ENCODE assay signal across 9 cellular contexts in the genomic region with DNA sequence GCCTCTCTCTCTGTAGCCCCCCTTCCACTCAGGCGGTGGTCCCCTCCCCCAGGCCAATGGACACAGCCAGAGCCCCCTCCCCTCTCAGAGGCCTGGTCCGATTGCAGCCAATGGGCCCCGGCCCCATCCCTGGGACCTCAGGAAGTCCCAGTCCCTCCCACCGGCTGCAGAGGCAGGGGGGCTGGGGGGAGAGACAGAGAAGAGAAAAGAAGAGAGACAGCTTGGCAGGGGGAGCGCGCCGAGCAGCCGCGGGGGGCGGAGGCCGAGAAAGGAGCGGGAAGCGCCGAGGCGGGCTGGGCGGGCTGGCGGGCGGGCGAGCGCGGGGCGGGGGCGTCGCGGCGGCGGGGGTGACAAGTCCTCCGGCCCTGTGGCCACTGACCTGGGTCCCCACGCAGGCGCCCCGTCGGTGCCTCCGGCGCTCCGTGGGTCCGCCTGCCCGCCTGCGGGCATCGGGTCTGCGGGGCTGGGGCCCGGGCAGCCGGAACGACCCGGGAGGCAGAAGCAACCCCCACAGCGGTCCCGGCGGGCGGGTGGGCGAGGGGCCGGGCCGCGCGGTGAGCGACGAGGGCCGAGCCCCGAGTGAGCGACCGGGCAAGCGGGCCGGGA. TPM values are rescaled to one million over a fixed set of nuclear protein-coding genes. Genes with fewer than 3 reads are reported as not detected.
DNase-seq lines count a peak whose midpoint lies in the region; ATAC-seq and TF ChIP-seq lines count a peak whose summit lies in the region.
"Had no signal": no experiment of that assay in that cellular context is flagged by ENCODE, and none has a peak within 500 bp of the region (broad histone marks: within the 10 kb centered on the region; RNA-seq: fewer than 3 reads in every experiment).

No MANE protein-coding gene starts in this region.

- no peaks in the 10 kb centered on the region for H3K36me3 Mint-ChIP-seq in activated CD4-positive, alpha-beta T cell treated with anti-CD3 and anti-CD28 coated beads for 36 hours (ENCODE audit: low read depth)
- H3K36me3 Mint-ChIP-seq in activated naive CD8-positive, alpha-beta T cell treated with anti-CD3 and anti-CD28 coated beads, Interleukin-2, amount 50 U/mL, for 24 hours (ENCODE audit: low read depth), result no peaks in the 10 kb centered on the region

- no peak overlapping the region for H3K9ac ChIP-seq in Karpas-422 (ENCODE audit: low read length)

- CTCF ChIA-PET in activated CD4-positive, alpha-beta T cell treated with anti-CD3 and anti-CD28 coated beads for 36 hours (lab: Charles Lee), result interaction anchor here (0.7 to 1.9 kb wide), 3 partner anchors 15 to 40 kb away, joined by 4 to 7 read pairs (median 4); no protein-coding TSS in a partner anchor

- no peaks in the 10 kb centered on the region for H3K79me2 ChIP-seq in Karpas-422 (ENCODE audit: low read length)

- H3K36me3 ChIP-seq in lower lobe of right lung, result no peaks in the 10 kb centered on the region
- H3K36me3 ChIP-seq in Karpas-422 (ENCODE audit: insufficient read depth, low read length), result no peaks in the 10 kb centered on the region
- H3K36me3 ChIP-seq: SJSA1 had no signal

- no peaks in the 10 kb centered on the region for H3K9me3 Mint-ChIP-seq in activated CD4-positive, alpha-beta T cell treated with anti-CD3 and anti-CD28 coated beads for 36 hours (ENCODE audit: low read depth)
- no peaks in the 10 kb centered on the region for H3K9me3 Mint-ChIP-seq in activated naive CD8-positive, alpha-beta T cell treated with anti-CD3 and anti-CD28 coated beads, Interleukin-2, amount 50 U/mL, for 24 hours
- no peaks in the 10 kb centered on the region for H3K9me3 Mint-ChIP-seq in stimulated activated naive CD8-positive, alpha-beta T cell treated with anti-CD3 and anti-CD28 coated beads, Interleukin-15, amount 100 ng/mL, for 72 hours

- no peak for DNase-seq in activated CD4-positive, alpha-beta T cell treated with anti-CD3 and anti-CD28 coated beads for 36 hours
- no peak for DNase-seq in activated CD4-positive, alpha-beta T cell treated with anti-CD3 and anti-CD28 coated beads, Interleukin-2, amount 50 U/mL, for 4 hours
- DNase-seq in activated naive CD8-positive, alpha-beta T cell treated with anti-CD3 and anti-CD28 coated beads, Interleukin-2, amount 50 U/mL, for 24 hours, result no peak
- DNase-seq in lower lobe of right lung (no peak), DMS114 treated with DMSO at 0.1 percent for 48 hours (lab: John Stamatoyannopoulos, UW; ENCODE audit: unreplicated experiment) (no peak), NCI-H1930 (lab: John Stamatoyannopoulos, UW) (no peak), Karpas-422 (no peak)
- no peak for DNase-seq in stimulated activated naive CD8-positive, alpha-beta T cell treated with anti-CD3 and anti-CD28 coated beads, Interleukin-15, amount 100 ng/mL, for 72 hours

- no peaks in the 10 kb centered on the region for H3K9me3 ChIP-seq in lower lobe of right lung
- no peaks in the 10 kb centered on the region for H3K9me3 ChIP-seq in Karpas-422 (ENCODE audit: low read length)
- H3K9me3 ChIP-seq: SJSA1 had no signal

- POLR2A ChIA-PET in activated CD4-positive, alpha-beta T cell treated with anti-CD3 and anti-CD28 coated beads for 36 hours (lab: Charles Lee), result interaction anchor here (0.6 kb wide), 1 partner anchor 60 kb away, joined by 3 read pairs; the partner anchor contains the start of gene SIGMAR1

- H3K27ac ChIP-seq in lower lobe of right lung (no peak overlapping the region), Karpas-422 (ENCODE audit: low read length) (no peak overlapping the region)
- H3K27ac ChIP-seq: SJSA1 had no signal

- H2AFZ ChIP-seq in Karpas-422 (ENCODE audit: low read length), result no peak overlapping the region

- peaks cover 49% of the 10 kb centered on the region for H3K27me3 Mint-ChIP-seq in activated CD4-positive, alpha-beta T cell treated with anti-CD3 and anti-CD28 coated beads for 36 hours
- peaks cover 61% of the 10 kb centered on the region for H3K27me3 Mint-ChIP-seq in activated naive CD8-positive, alpha-beta T cell treated with anti-CD3 and anti-CD28 coated beads, Interleukin-2, amount 50 U/mL, for 24 hours
- peaks cover 80% of the 10 kb centered on the region for H3K27me3 Mint-ChIP-seq in stimulated activated naive CD8-positive, alpha-beta T cell treated with anti-CD3 and anti-CD28 coated beads, Interleukin-15, amount 100 ng/mL, for 72 hours

- TF ChIP-seq CTCF in lower lobe of right lung (IDR thresholded peaks at IDR 0.05), result no peak

- H3K4me3 ChIP-seq in lower lobe of right lung (peak overlapping the region; percentile 34), Karpas-422 (ENCODE audit: low read length) (no peak overlapping the region)
- H3K4me3 ChIP-seq: SJSA1 had no signal

- H3K27me3 ChIP-seq in lower lobe of right lung (ENCODE audit: low read depth) (peaks cover 69% of the 10 kb centered on the region), Karpas-422 (ENCODE audit: low read length) (no peaks in the 10 kb centered on the region)

- no peak overlapping the region for H3K27ac Mint-ChIP-seq in activated CD4-positive, alpha-beta T cell treated with anti-CD3 and anti-CD28 coated beads for 36 hours
- H3K27ac Mint-ChIP-seq in activated naive CD8-positive, alpha-beta T cell treated with anti-CD3 and anti-CD28 coated beads, Interleukin-2, amount 50 U/mL, for 24 hours, result no peak overlapping the region
- H3K27ac Mint-ChIP-seq in stimulated activated naive CD8-positive, alpha-beta T cell treated with anti-CD3 and anti-CD28 coated beads, Interleukin-15, amount 100 ng/mL, for 72 hours, result peak overlapping the region in 1 of 2 donors; percentile 36

- peaks cover 9% of the 10 kb centered on the region for H3K4me1 Mint-ChIP-seq in activated CD4-positive, alpha-beta T cell treated with anti-CD3 and anti-CD28 coated beads for 36 hours
- H3K4me1 Mint-ChIP-seq in activated naive CD8-positive, alpha-beta T cell treated with anti-CD3 and anti-CD28 coated beads, Interleukin-2, amount 50 U/mL, for 24 hours, result peaks cover 7% of the 10 kb centered on the region
- peaks cover 14% of the 10 kb centered on the region for H3K4me1 Mint-ChIP-seq in stimulated activated naive CD8-positive, alpha-beta T cell treated with anti-CD3 and anti-CD28 coated beads, Interleukin-15, amount 100 ng/mL, for 72 hours

- H3K4me2 ChIP-seq in Karpas-422 (ENCODE audit: low read depth, low read length, poor library complexity, severe bottlenecking), result no peak overlapping the region

- H4K20me1 ChIP-seq in Karpas-422 (ENCODE audit: insufficient read depth, low read depth, low read length), result no peaks in the 10 kb centered on the region

- ATAC-seq in activated CD4-positive, alpha-beta T cell treated with anti-CD3 and anti-CD28 coated beads for 36 hours, result peak; percentile 12
- peak; percentile 16 for ATAC-seq in activated naive CD8-positive, alpha-beta T cell treated with anti-CD3 and anti-CD28 coated beads, Interleukin-2, amount 50 U/mL, for 24 hours
- no peak for ATAC-seq in lower lobe of right lung
- peak; percentile 15 for ATAC-seq in stimulated activated naive CD8-positive, alpha-beta T cell treated with anti-CD3 and anti-CD28 coated beads, Interleukin-15, amount 100 ng/mL, for 72 hours

- H3K9me2 ChIP-seq in Karpas-422 (replicated peaks; ENCODE audit: insufficient read depth, low read length), result no peaks in the 10 kb centered on the region

- H3K4me1 ChIP-seq in lower lobe of right lung (peaks cover 11% of the 10 kb centered on the region), Karpas-422 (ENCODE audit: low read length) (no peaks in the 10 kb centered on the region)
- H3K4me1 ChIP-seq: SJSA1 had no signal

- intact Hi-C loops in activated CD4-positive, alpha-beta T cell treated with anti-CD3 and anti-CD28 coated beads for 36 hours (cut with DNase I, micrococcal nuclease), result no loop called here
- intact Hi-C loops in lower lobe of right lung (cut with DNase I), result no loop called here

- H3K4me3 Mint-ChIP-seq in activated CD4-positive, alpha-beta T cell treated with anti-CD3 and anti-CD28 coated beads for 36 hours, result no peak overlapping the region
- H3K4me3 Mint-ChIP-seq in activated naive CD8-positive, alpha-beta T cell treated with anti-CD3 and anti-CD28 coated beads, Interleukin-2, amount 50 U/mL, for 24 hours, result no peak overlapping the region
- H3K4me3 Mint-ChIP-seq in stimulated activated naive CD8-positive, alpha-beta T cell treated with anti-CD3 and anti-CD28 coated beads, Interleukin-15, amount 100 ng/mL, for 72 hours, result peak overlapping the region; percentile 66 to 80

RNA-seq across cellular contexts. Expression of gene CNTFR, which starts 11.8 kb away (rescaled TPM):
- not detected for total RNA-seq in activated CD4-positive, alpha-beta T cell treated with anti-CD3 and anti-CD28 coated beads for 36 hours
- 2.5 TPM for total RNA-seq in lower lobe of right lung
- total RNA-seq in Karpas-422 (2014; rRNA removed; shearing (Covaris generic); ENCODE audit: low replicate concordance), result not detected in 2 replicates
- total RNA-seq: SJSA1 had no signal

RNA-seq across cellular contexts. Expression of gene RPP25L, which starts 34.2 kb away (rescaled TPM):
- 10 to 100 TPM; 29.3 to 35.2 TPM for total RNA-seq in activated CD4-positive, alpha-beta T cell treated with anti-CD3 and anti-CD28 coated beads for 36 hours
- 16.5 TPM for total RNA-seq in lower lobe of right lung
- 40.3 and 62.0 TPM in 2 replicates for total RNA-seq in Karpas-422 (2014; rRNA removed; shearing (Covaris generic); ENCODE audit: low replicate concordance)

RNA-seq across cellular contexts. Expression of gene DCTN3, which starts 42.6 kb away (rescaled TPM):
- 10 to 100 TPM; 65.9 to 68.4 TPM for total RNA-seq in activated CD4-positive, alpha-beta T cell treated with anti-CD3 and anti-CD28 coated beads for 36 hours
- total RNA-seq in lower lobe of right lung, result 72.2 TPM
- total RNA-seq in Karpas-422 (2014; rRNA removed; shearing (Covaris generic); ENCODE audit: low replicate concordance), result 75.9 and 98.9 TPM in 2 replicates

RNA-seq across cellular contexts. Expression of gene ARID3C, which starts 51.1 kb away (rescaled TPM):
- total RNA-seq in activated CD4-positive, alpha-beta T cell treated with anti-CD3 and anti-CD28 coated beads for 36 hours, result under 1 TPM; 0.66 to 0.76 TPM
- not detected for total RNA-seq in lower lobe of right lung
- total RNA-seq in Karpas-422 (2014; rRNA removed; shearing (Covaris generic); ENCODE audit: low replicate concordance), result 0.48 TPM in 1 of 2 replicates, not detected in the other
- total RNA-seq: SJSA1 had no signal

RNA-seq across cellular contexts. Expression of gene ENHO, which starts 54.9 kb away (rescaled TPM):
- total RNA-seq in activated CD4-positive, alpha-beta T cell treated with anti-CD3 and anti-CD28 coated beads for 36 hours, result not detected
- total RNA-seq in lower lobe of right lung, result 0.59 TPM
- total RNA-seq in Karpas-422 (2014; rRNA removed; shearing (Covaris generic); ENCODE audit: low replicate concordance), result 14.1 and 16.0 TPM in 2 replicates
- total RNA-seq: SJSA1 had no signal

Comparison
In these comparisons a context has a peak if more than half of its experiments do, and no peak if none do; other contexts are left out.
1. ATAC-seq: peak in activated CD4-positive, alpha-beta T cell treated with anti-CD3 and anti-CD28 coated beads for 36 hours (single experiment), activated naive CD8-positive, alpha-beta T cell treated with anti-CD3 and anti-CD28 coated beads, Interleukin-2, amount 50 U/mL, for 24 hours (single experiment) and stimulated activated naive CD8-positive, alpha-beta T cell treated with anti-CD3 and anti-CD28 coated beads, Interleukin-15, amount 100 ng/mL, for 72 hours (single experiment); none in lower lobe of right lung (0 of 2).
2. H3K4me3 Mint-ChIP-seq: peak in stimulated activated naive CD8-positive, alpha-beta T cell treated with anti-CD3 and anti-CD28 coated beads, Interleukin-15, amount 100 ng/mL, for 72 hours (2 of 2); none in activated CD4-positive, alpha-beta T cell treated with anti-CD3 and anti-CD28 coated beads for 36 hours (single experiment) and activated naive CD8-positive, alpha-beta T cell treated with anti-CD3 and anti-CD28 coated beads, Interleukin-2, amount 50 U/mL, for 24 hours (single experiment).